ENCODE assay signal across 30 cellular contexts in the genomic region with DNA sequence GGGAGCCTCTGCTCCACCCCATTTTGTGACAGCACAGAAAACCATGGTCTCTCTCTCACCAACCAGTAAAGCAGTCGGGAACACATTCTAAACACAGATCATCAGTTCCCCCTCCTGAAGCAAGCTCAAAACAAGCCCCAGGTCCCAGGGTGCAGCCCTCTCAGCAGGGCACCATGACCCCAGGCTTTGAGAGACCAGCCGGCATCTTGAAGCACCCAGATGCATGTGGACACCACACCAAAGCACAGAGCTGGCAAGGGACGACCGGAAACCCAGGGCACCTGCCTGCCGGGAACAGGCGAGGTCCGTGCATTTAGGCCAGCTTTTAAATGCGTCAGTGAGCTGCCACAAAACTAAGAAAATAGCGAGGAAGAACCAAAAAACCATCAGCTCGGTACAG.
"Had no signal": no experiment of that assay in that cellular context is flagged by ENCODE, and none has a peak within 500 bp of the region (broad histone marks: within the 10 kb centered on the region; RNA-seq: fewer than 3 reads in every experiment).

No MANE protein-coding gene starts in this region.

- H3K27me3 ChIP-seq: ascending aorta, cardiac muscle cell had no signal

- H3K4me1 ChIP-seq: ascending aorta had no signal

- DNase-seq: activated B cell treated with CpG ODN at 0.5 μM for 24 hours; activated CD4-positive, alpha-beta memory T cell treated with anti-CD3 and anti-CD28 coated beads for 36 hours; activated CD4-positive, alpha-beta T cell treated with anti-CD3 and anti-CD28 coated beads for 4 hours; activated CD4-positive, alpha-beta T cell treated with anti-CD3 and anti-CD28 coated beads, Interleukin-2, amount 10 ng/mL, durations not matched to agents 24 days and 14 days; activated CD4-positive, alpha-beta T cell treated with anti-CD3 and anti-CD28 coated beads, Interleukin-2, amount 50 U/mL, for 1 hour; activated CD4-positive, alpha-beta T cell treated with anti-CD3 and anti-CD28 coated beads, Interleukin-2, amount 50 U/mL, for 4 hours; activated CD4-positive, CD25-positive, alpha-beta regulatory T cell treated with anti-CD3 and anti-CD28 coated beads, Interleukin-2, amount 50 U/mL, for 72 hours; activated CD8-positive, alpha-beta memory T cell treated with anti-CD3 and anti-CD28 coated beads, Interleukin-2, amount 50 U/mL, for 4 hours; activated CD8-positive, alpha-beta T cell treated with anti-CD3 and anti-CD28 coated beads for 36 hours; activated effector memory CD4-positive, alpha-beta T cell treated with Interleukin-2 at 50 U/mL for 16 hours; activated gamma-delta T cell; activated naive CD4-positive, alpha-beta T cell treated with anti-CD3 and anti-CD28 coated beads, Interleukin-2, amount 10 ng/mL, durations not matched to agents 7 days and 5 days; activated naive CD4-positive, alpha-beta T cell treated with Interleukin-2 at 50 U/mL for 16 hours; activated naive CD8-positive, alpha-beta T cell treated with anti-CD3 and anti-CD28 coated beads, Interleukin-2, amount 10 ng/mL, durations not matched to agents 7 days and 5 days; activated naive CD8-positive, alpha-beta T cell treated with anti-CD3 and anti-CD28 coated beads, Interleukin-2, amount 50 U/mL, for 24 hours; activated T-cell treated with anti-CD3 and anti-CD28 coated beads for 4 hours; activated T-cell treated with anti-CD3 and anti-CD28 coated beads, Interleukin-2, amount 50 U/mL, for 1 hour; activated T-cell treated with anti-CD3 and anti-CD28 coated beads, Interleukin-2, amount 50 U/mL, for 4 hours; activated T-cell treated with anti-CD3 and anti-CD28 coated beads, Interleukin-2, amount 50 U/mL, for 72 hours; amygdala; anterior cingulate cortex; central memory CD4-positive, alpha-beta T cell; T-helper 1 cell; T-helper 2 cell; T-helper 9 cell had no signal

- FAIRE-seq: bronchial epithelial cell, TTC549 had no signal

- ATAC-seq: activated CD8-positive, alpha-beta T cell treated with anti-CD3 and anti-CD28 coated beads for 36 hours; activated naive CD8-positive, alpha-beta T cell treated with anti-CD3 and anti-CD28 coated beads, Interleukin-2, amount 50 U/mL, for 24 hours; activated T-cell treated with anti-CD3 and anti-CD28 coated beads, Interleukin-2, amount 50 U/mL, for 4 hours; activated T-cell treated with anti-CD3 and anti-CD28 coated beads, Interleukin-2, amount 50 U/mL, for 72 hours had no signal

- H3K27ac ChIP-seq: ascending aorta, cardiac muscle cell, VCaP had no signal

- H3K4me3 ChIP-seq: ascending aorta, cardiac muscle cell had no signal

- H3K36me3 ChIP-seq: ascending aorta, cardiac muscle cell had no signal
